ENCODE assay signal across 8 cellular contexts in the genomic region with DNA sequence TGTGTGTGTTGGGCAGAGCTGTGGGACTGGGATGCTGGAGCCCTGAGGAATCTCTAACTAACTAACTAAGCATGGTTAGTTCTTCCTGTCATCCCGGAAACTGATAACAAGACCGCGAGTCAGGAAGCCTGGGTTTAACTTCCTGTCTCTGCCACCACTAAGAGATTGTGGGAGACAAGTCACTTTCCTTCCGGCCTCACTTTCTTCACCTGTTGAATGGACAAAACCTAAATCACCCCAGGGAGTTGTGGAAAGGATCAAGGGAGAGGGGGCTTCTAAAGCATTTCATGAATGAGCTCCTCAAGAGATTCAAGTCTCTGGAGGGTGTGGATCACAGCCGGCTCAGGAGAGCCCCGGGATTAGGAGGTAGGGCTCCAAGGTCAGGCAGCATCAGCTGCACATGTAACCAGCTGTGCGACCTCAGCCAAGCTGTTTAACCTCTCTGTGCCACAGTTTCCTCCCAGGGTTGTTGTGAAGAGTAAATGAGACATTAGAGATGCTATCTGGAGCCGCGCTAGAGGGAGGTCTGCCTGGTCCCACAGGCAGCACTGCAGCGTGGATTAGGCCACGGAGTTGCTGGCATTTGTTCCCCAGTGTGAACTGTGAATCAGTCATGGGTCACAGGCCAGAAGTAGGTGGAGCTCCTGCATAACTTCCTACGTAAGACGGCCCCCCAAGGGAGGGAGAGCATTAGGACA.
DNase-seq lines count a peak whose midpoint lies in the region; ATAC-seq lines count a peak whose summit lies in the region.

No MANE protein-coding gene starts in this region.

- peak; percentile 29 for DNase-seq in stimulated activated CD4-positive, alpha-beta T cell treated with anti-CD3 and anti-CD28 coated beads, Interleukin-4, amount 100 ng/mL, for 24 hours
- no peak for DNase-seq in stimulated activated CD4-positive, alpha-beta T cell treated with anti-CD3 and anti-CD28 coated beads, Interleukin-2, amount 100 ng/mL, for 48 hours
- peak; percentile 9 to 11 for DNase-seq in activated CD4-positive, alpha-beta T cell treated with anti-CD3 and anti-CD28 coated beads, Interleukin-2, amount 50 U/mL, for 4 hours
- DNase-seq in fibroblast of peridontal ligament (ENCODE audit: extremely low read depth) (peak; percentile 15), NCI-H187 treated with DMSO at 0.1 percent for 48 hours (lab: John Stamatoyannopoulos, UW) (no peak), HuH-7 (ENCODE audit: low spot score) (no peak)
- no peak for DNase-seq in effector CD4-positive, alpha-beta T cell

- ATAC-seq in GM18519 (IDR thresholded peaks at IDR 0.05; ENCODE audit: low FRiP score, unreplicated experiment) = no peak

Comparison
In these comparisons a context has a peak if more than half of its experiments do, and no peak if none do; other contexts are left out.
1. DNase-seq: peak in stimulated activated CD4-positive, alpha-beta T cell treated with anti-CD3 and anti-CD28 coated beads, Interleukin-4, amount 100 ng/mL, for 24 hours (single experiment), activated CD4-positive, alpha-beta T cell treated with anti-CD3 and anti-CD28 coated beads, Interleukin-2, amount 50 U/mL, for 4 hours (2 of 2) and fibroblast of peridontal ligament (single experiment); none in stimulated activated CD4-positive, alpha-beta T cell treated with anti-CD3 and anti-CD28 coated beads, Interleukin-2, amount 100 ng/mL, for 48 hours (0 of 2), effector CD4-positive, alpha-beta T cell (single experiment), NCI-H187 treated with DMSO at 0.1 percent for 48 hours (single experiment) and HuH-7 (single experiment).